9 cellular contexts compared by ENCODE assay signal in genomic region chr1:54120698-54121481, GRCh38. TPM values are rescaled to one million over a fixed set of nuclear protein-coding genes. Genes with fewer than 3 reads are reported as not detected.
A peak's percentile ranks its signal among the peaks of the same experiment; 100 is the strongest.
DNase-seq lines count a peak whose midpoint lies in the region; ATAC-seq and TF ChIP-seq lines count a peak whose summit lies in the region.
"Had no signal": no experiment of that assay in that cellular context is flagged by ENCODE, and none has a peak within 500 bp of the region (broad histone marks: within the 10 kb centered on the region; RNA-seq: fewer than 3 reads in every experiment).

No MANE protein-coding gene starts in this region.

- TF ChIP-seq POLR2A in heart left ventricle (IDR thresholded peaks at IDR 0.05) = no peak

- H3K4me1 ChIP-seq in heart left ventricle (peaks cover 0 to 13% (median 8%) of the 10 kb centered on the region in 12 donors), mesendoderm (ENCODE audit: control insufficient read depth, low read depth, low read length) (no peaks in the 10 kb centered on the region)

- peak overlapping the region; percentile 81 for H3K4me3 Mint-ChIP-seq in type B pancreatic cell
- no peak overlapping the region for H3K4me3 Mint-ChIP-seq in activated CD4-positive, alpha-beta memory T cell treated with anti-CD3 and anti-CD28 coated beads for 36 hours

- H3K36me3 ChIP-seq in heart left ventricle (no peaks in the 10 kb centered on the region), mesendoderm (ENCODE audit: control insufficient read depth, insufficient read depth, low read length) (no peaks in the 10 kb centered on the region)

- H3K4me2 ChIP-seq in mesendoderm (ENCODE audit: low read length) = no peak overlapping the region

- H4K5ac ChIP-seq in mesendoderm (ENCODE audit: low read length) = no peak overlapping the region

- H3K79me2 ChIP-seq in mesendoderm (ENCODE audit: control insufficient read depth, insufficient read depth, low read length) = no peaks in the 10 kb centered on the region

- CTCF ChIA-PET in activated CD4-positive, alpha-beta memory T cell treated with anti-CD3 and anti-CD28 coated beads for 36 hours (lab: Charles Lee) = interaction anchor here (0.6 to 1.1 kb wide), 4 partner anchors 10 to 379 kb away, joined by 3 to 7 read pairs (median 4); no protein-coding TSS in a partner anchor

- TF ChIP-seq CTCF in heart left ventricle (IDR thresholded peaks at IDR 0.05) = no peak
- TF ChIP-seq CTCF in astrocyte of the spinal cord (IDR thresholded peaks at IDR 0.05; ENCODE audit: low read depth, low read length) = no peak
- TF ChIP-seq CTCF in type B pancreatic cell (conservative IDR thresholded peaks at IDR 0.05) = no peak

- peak overlapping the region; percentile 50 for H3K9ac ChIP-seq in mesendoderm (ENCODE audit: low read length)

- peaks cover 20% of the 10 kb centered on the region for H3K4me1 Mint-ChIP-seq in type B pancreatic cell (ENCODE audit: unreplicated experiment)
- H3K4me1 Mint-ChIP-seq in activated CD4-positive, alpha-beta memory T cell treated with anti-CD3 and anti-CD28 coated beads for 36 hours (ENCODE audit: low read depth) = peaks cover 5% of the 10 kb centered on the region

- H3K27ac Mint-ChIP-seq in type B pancreatic cell = peak overlapping the region; percentile 29
- H3K27ac Mint-ChIP-seq in activated CD4-positive, alpha-beta memory T cell treated with anti-CD3 and anti-CD28 coated beads for 36 hours = no peak overlapping the region

- ATAC-seq in heart left ventricle (no peak), left cardiac atrium (no peak), HG03175 (IDR thresholded peaks at IDR 0.05; ENCODE audit: unreplicated experiment) (no peak)

- H3K9me3 Mint-ChIP-seq in type B pancreatic cell = no peaks in the 10 kb centered on the region
- H3K9me3 Mint-ChIP-seq in activated CD4-positive, alpha-beta memory T cell treated with anti-CD3 and anti-CD28 coated beads for 36 hours = no peaks in the 10 kb centered on the region
- H3K9me3 Mint-ChIP-seq: naive B cell had no signal

- H3K79me1 ChIP-seq in mesendoderm (ENCODE audit: low read length) = no peaks in the 10 kb centered on the region

- no peak overlapping the region for H2BK120ac ChIP-seq in mesendoderm (ENCODE audit: low read depth, low read length)

- no peaks in the 10 kb centered on the region for H3K36me3 Mint-ChIP-seq in type B pancreatic cell
- no peaks in the 10 kb centered on the region for H3K36me3 Mint-ChIP-seq in activated CD4-positive, alpha-beta memory T cell treated with anti-CD3 and anti-CD28 coated beads for 36 hours
- H3K36me3 Mint-ChIP-seq: naive B cell had no signal

- H2BK5ac ChIP-seq in mesendoderm (ENCODE audit: low read length) = peak overlapping the region; percentile 13

- POLR2A ChIA-PET in activated CD4-positive, alpha-beta memory T cell treated with anti-CD3 and anti-CD28 coated beads for 36 hours (lab: Charles Lee) = no interaction called here

- peak overlapping the region; percentile 28 for H3K18ac ChIP-seq in mesendoderm (ENCODE audit: low read length)

- no peak overlapping the region for H4K8ac ChIP-seq in mesendoderm (ENCODE audit: low read depth, low read length)

- peak overlapping the region in 8 of 12 donors; percentile 20 to 44 (median 28) for H3K4me3 ChIP-seq in heart left ventricle
- H3K4me3 ChIP-seq in astrocyte of the spinal cord (ENCODE audit: low read depth, low read length) = peak overlapping the region; percentile 10
- no peak overlapping the region for H3K4me3 ChIP-seq in mesendoderm (ENCODE audit: low read length)

- no peak overlapping the region for H2BK15ac ChIP-seq in mesendoderm (replicated peaks; ENCODE audit: low read depth)

- peak overlapping the region; percentile 71 for H2AK5ac ChIP-seq in mesendoderm (ENCODE audit: low read length)

- intact Hi-C loops in heart left ventricle (cut with DNase I) = loop anchor here (1.0 to 10.0 kb wide), 13 partner anchors 151 to 371 kb away; partner anchors contain the start of gene SSBP3 (in 7 of the 10)
- intact Hi-C loops in left cardiac atrium (cut with DNase I) = loop anchor here (5.0 to 10.0 kb wide), 3 partner anchors 154 to 371 kb away; partner anchors contain the start of gene SSBP3 (in 1 of the 2)
- intact Hi-C loops in activated CD4-positive, alpha-beta memory T cell treated with anti-CD3 and anti-CD28 coated beads for 36 hours (cut with micrococcal nuclease) = loop anchor here (1.0 to 5.0 kb wide), 2 partner anchors 286 to 368 kb away; partner anchors contain the start of gene SSBP3

- no peaks in the 10 kb centered on the region for H3K9me3 ChIP-seq in heart left ventricle

- H3K4ac ChIP-seq in mesendoderm (ENCODE audit: low read depth, low read length) = no peak overlapping the region

- no peak overlapping the region for H3K23ac ChIP-seq in mesendoderm (ENCODE audit: low read length)

- WGBS in heart left ventricle, 4 donors = 66 to 71% (median 68%) methylated on average over 28 to 33 of the region's 33 CpGs
- WGBS in mesendoderm (ENCODE audit: extremely low coverage, insufficient coverage, low lambda C conversion rate) = no CpG with 5 or more reads among the region's 33 CpGs

- DNase-seq in heart left ventricle (peak in 1 of 5 donors; percentile 47), left cardiac atrium (no peak), astrocyte of the spinal cord (ENCODE audit: low read depth, low spot score) (no peak), mesendoderm (peak; percentile 23), type B pancreatic cell (ENCODE audit: extremely low spot score, unreplicated experiment) (no peak), HCEC 1CT (no peak)
- DNase-seq in activated CD4-positive, alpha-beta memory T cell treated with anti-CD3 and anti-CD28 coated beads for 36 hours = no peak

- no peak overlapping the region for H3K27ac ChIP-seq in heart left ventricle
- H3K27ac ChIP-seq in mesendoderm (ENCODE audit: low read depth, low read length) = no peak overlapping the region

- H3K27me3 Mint-ChIP-seq in type B pancreatic cell = peaks cover 11% of the 10 kb centered on the region
- H3K27me3 Mint-ChIP-seq in activated CD4-positive, alpha-beta memory T cell treated with anti-CD3 and anti-CD28 coated beads for 36 hours = peaks cover 2% of the 10 kb centered on the region

- H3K56ac ChIP-seq in mesendoderm (ENCODE audit: low read length) = peak overlapping the region; percentile 82

- in situ Hi-C loops in astrocyte of the spinal cord (cut with HindIII; ENCODE audit: low sequenced_read_pairs) = no loop called here

- H3K27me3 ChIP-seq in heart left ventricle (peaks cover 0 to 4% (median 0%) of the 10 kb centered on the region in 9 donors), mesendoderm (ENCODE audit: insufficient read depth, low read length, poor library complexity) (no peaks in the 10 kb centered on the region)

RNA-seq across cellular contexts. Expression of gene CDCP2, which starts 31.9 kb away (rescaled TPM):
- total RNA-seq in heart left ventricle (under 1 TPM in 1 of 9 donors, not detected in 8; 0.29 TPM), left cardiac atrium (not detected), type B pancreatic cell (ENCODE audit: low replicate concordance) (not detected in 2 replicates)
- not detected for polyA plus RNA-seq in heart left ventricle
- polyA plus RNA-seq in mesendoderm (2013, experiment 1 of 2) = not detected
- not detected for polyA plus RNA-seq in mesendoderm (2013, experiment 2 of 2)
- not detected for total RNA-seq in activated CD4-positive, alpha-beta memory T cell treated with anti-CD3 and anti-CD28 coated beads for 36 hours
